Comparison of ENCODE assay signal across 19 cellular contexts in genomic region chr17:35016369-35016768, GRCh38. TPM values are rescaled to one million over a fixed set of nuclear protein-coding genes. Genes with fewer than 3 reads are reported as not detected.
DNase-seq lines count a peak whose midpoint lies in the region; ATAC-seq and TF ChIP-seq lines count a peak whose summit lies in the region.
"Had no signal": no experiment of that assay in that cellular context is flagged by ENCODE, and none has a peak within 500 bp of the region (broad histone marks: within the 10 kb centered on the region; RNA-seq: fewer than 3 reads in every experiment).

No MANE protein-coding gene starts in this region.

- H3K27me3 Mint-ChIP-seq in activated naive CD8-positive, alpha-beta T cell treated with anti-CD3 and anti-CD28 coated beads for 36 hours: no peaks in the 10 kb centered on the region
- no peaks in the 10 kb centered on the region for H3K27me3 Mint-ChIP-seq in activated naive CD8-positive, alpha-beta T cell treated with anti-CD3 and anti-CD28 coated beads, Interleukin-2, amount 50 U/mL, for 24 hours
- H3K27me3 Mint-ChIP-seq in activated T-helper 17 cell treated with anti-CD3 and anti-CD28 coated beads, Interleukin-2, amount 50 U/mL, for 72 hours: no peaks in the 10 kb centered on the region
- H3K27me3 Mint-ChIP-seq: CD4-positive, alpha-beta T cell had no signal

- H3K27me3 ChIP-seq in dorsolateral prefrontal cortex: no peaks in the 10 kb centered on the region
- H3K27me3 ChIP-seq: Peyer's patch had no signal

- H3K27ac ChIP-seq in dorsolateral prefrontal cortex (peak overlapping the region in 55 of 59 donors; percentile 9 to 100 (median 97)), temporal lobe (ENCODE audit: low read depth, low read length) (peak overlapping the region; percentile 99)
- H3K27ac ChIP-seq: Peyer's patch had no signal

- peaks cover 6% of the 10 kb centered on the region for H3K4me1 Mint-ChIP-seq in activated naive CD8-positive, alpha-beta T cell treated with anti-CD3 and anti-CD28 coated beads for 36 hours
- H3K4me1 Mint-ChIP-seq in activated naive CD8-positive, alpha-beta T cell treated with anti-CD3 and anti-CD28 coated beads, Interleukin-2, amount 50 U/mL, for 24 hours: peaks cover 11% of the 10 kb centered on the region
- H3K4me1 Mint-ChIP-seq in activated T-helper 17 cell treated with anti-CD3 and anti-CD28 coated beads, Interleukin-2, amount 50 U/mL, for 72 hours: peaks cover 13% of the 10 kb centered on the region

- intact Hi-C loops in dorsolateral prefrontal cortex (cut with DNase I): no loop called here

- no peak overlapping the region for H3K4me3 ChIP-seq in dorsolateral prefrontal cortex
- H3K4me3 ChIP-seq: Peyer's patch had no signal

- no peaks in the 10 kb centered on the region for H3K9me3 Mint-ChIP-seq in activated naive CD8-positive, alpha-beta T cell treated with anti-CD3 and anti-CD28 coated beads for 36 hours
- H3K9me3 Mint-ChIP-seq in activated naive CD8-positive, alpha-beta T cell treated with anti-CD3 and anti-CD28 coated beads, Interleukin-2, amount 50 U/mL, for 24 hours: no peaks in the 10 kb centered on the region
- no peaks in the 10 kb centered on the region for H3K9me3 Mint-ChIP-seq in activated T-helper 17 cell treated with anti-CD3 and anti-CD28 coated beads, Interleukin-2, amount 50 U/mL, for 72 hours
- H3K9me3 Mint-ChIP-seq: CD4-positive, alpha-beta T cell had no signal

- no peak for TF ChIP-seq CTCF in dorsolateral prefrontal cortex (IDR thresholded peaks at IDR 0.05 in 54 of 56, conservative IDR thresholded peaks at IDR 0.05 in 2 of 56; ENCODE audit: low read depth in 1 of 56, partially characterized antibody in 56 of 56)

- H3K36me3 Mint-ChIP-seq in activated naive CD8-positive, alpha-beta T cell treated with anti-CD3 and anti-CD28 coated beads for 36 hours: no peaks in the 10 kb centered on the region
- H3K36me3 Mint-ChIP-seq in activated naive CD8-positive, alpha-beta T cell treated with anti-CD3 and anti-CD28 coated beads, Interleukin-2, amount 50 U/mL, for 24 hours (ENCODE audit: low read depth): peaks cover 7% of the 10 kb centered on the region
- H3K36me3 Mint-ChIP-seq in activated T-helper 17 cell treated with anti-CD3 and anti-CD28 coated beads, Interleukin-2, amount 50 U/mL, for 72 hours (ENCODE audit: low read depth): peaks cover 98% of the 10 kb centered on the region

- no peak for ATAC-seq in activated naive CD8-positive, alpha-beta T cell treated with anti-CD3 and anti-CD28 coated beads, Interleukin-2, amount 50 U/mL, for 24 hours
- ATAC-seq in activated T-helper 17 cell treated with anti-CD3 and anti-CD28 coated beads, Interleukin-2, amount 50 U/mL, for 72 hours (replicated peaks): no peak
- ATAC-seq in HG03571 (IDR thresholded peaks at IDR 0.05; ENCODE audit: unreplicated experiment): no peak

- no peak overlapping the region for H3K4me3 Mint-ChIP-seq in activated naive CD8-positive, alpha-beta T cell treated with anti-CD3 and anti-CD28 coated beads for 36 hours
- no peak overlapping the region for H3K4me3 Mint-ChIP-seq in activated naive CD8-positive, alpha-beta T cell treated with anti-CD3 and anti-CD28 coated beads, Interleukin-2, amount 50 U/mL, for 24 hours
- H3K4me3 Mint-ChIP-seq in activated T-helper 17 cell treated with anti-CD3 and anti-CD28 coated beads, Interleukin-2, amount 50 U/mL, for 72 hours: no peak overlapping the region
- H3K4me3 Mint-ChIP-seq: CD4-positive, alpha-beta T cell had no signal

- no peak for DNase-seq in activated naive CD8-positive, alpha-beta T cell treated with anti-CD3 and anti-CD28 coated beads for 36 hours
- no peak for DNase-seq in activated naive CD8-positive, alpha-beta T cell treated with anti-CD3 and anti-CD28 coated beads, Interleukin-2, amount 50 U/mL, for 24 hours
- DNase-seq in dorsolateral prefrontal cortex (no peak), dermis blood vessel endothelial cell (no peak)
- DNase-seq: Caco-2; CD4-positive, alpha-beta T cell; DND-41; H7; Kasumi-1; NCI-H1694; NCI-H2081; NCI-H2171; NCI-H345; NCI-H524 treated with DMSO at 0.1 percent for 48 hours; NCI-H82; Peyer's patch had no signal

- peak overlapping the region; percentile 40 for H3K27ac Mint-ChIP-seq in activated naive CD8-positive, alpha-beta T cell treated with anti-CD3 and anti-CD28 coated beads for 36 hours
- H3K27ac Mint-ChIP-seq in activated naive CD8-positive, alpha-beta T cell treated with anti-CD3 and anti-CD28 coated beads, Interleukin-2, amount 50 U/mL, for 24 hours: no peak overlapping the region
- peak overlapping the region; percentile 53 for H3K27ac Mint-ChIP-seq in activated T-helper 17 cell treated with anti-CD3 and anti-CD28 coated beads, Interleukin-2, amount 50 U/mL, for 72 hours
- H3K27ac Mint-ChIP-seq: CD4-positive, alpha-beta T cell had no signal

RNA-seq across cellular contexts. Expression of gene LIG3, which starts 36.1 kb away (rescaled TPM):
- total RNA-seq in activated naive CD8-positive, alpha-beta T cell treated with anti-CD3 and anti-CD28 coated beads for 36 hours: 10 to 100 TPM; 43.5 to 45.7 TPM
- total RNA-seq in activated T-helper 17 cell treated with anti-CD3 and anti-CD28 coated beads, Interleukin-2, amount 50 U/mL, for 72 hours: 10 to 100 TPM; 52.9 to 54.3 TPM
- total RNA-seq in dorsolateral prefrontal cortex (10 to 100 TPM; 30.3 to 62.9 (median 43.1) TPM), temporal lobe (30.5 TPM), dermis blood vessel endothelial cell (23.1 and 37.8 TPM in 2 replicates)

RNA-seq across cellular contexts. Expression of gene RFFL, which starts 47.1 kb away (rescaled TPM):
- total RNA-seq in activated naive CD8-positive, alpha-beta T cell treated with anti-CD3 and anti-CD28 coated beads for 36 hours: 10 to 100 TPM in 1 of 2 experiments, 1 to 10 TPM in 1; 9.6 to 10.3 TPM
- total RNA-seq in activated T-helper 17 cell treated with anti-CD3 and anti-CD28 coated beads, Interleukin-2, amount 50 U/mL, for 72 hours: 10 to 100 TPM; 32.9 to 51.1 TPM
- 100 to 1,000 TPM in 3 of 120 experiments, 10 to 100 TPM in 117; 18.0 to 137 (median 45.5) TPM for total RNA-seq in dorsolateral prefrontal cortex
- 7.1 TPM for total RNA-seq in temporal lobe
- total RNA-seq in dermis blood vessel endothelial cell: 7.0 and 8.1 TPM in 2 replicates

RNA-seq across cellular contexts. Expression of gene ZNF830, which starts 55.0 kb away (rescaled TPM):
- 10 to 100 TPM; 18.9 to 21.6 TPM for total RNA-seq in activated naive CD8-positive, alpha-beta T cell treated with anti-CD3 and anti-CD28 coated beads for 36 hours
- 10 to 100 TPM; 20.1 to 23.2 TPM for total RNA-seq in activated T-helper 17 cell treated with anti-CD3 and anti-CD28 coated beads, Interleukin-2, amount 50 U/mL, for 72 hours
- total RNA-seq in dorsolateral prefrontal cortex (10 to 100 TPM in 119 of 120 experiments, 1 to 10 TPM in 1; 9.3 to 22.0 (median 15.2) TPM), temporal lobe (17.2 TPM), dermis blood vessel endothelial cell (15.0 and 17.5 TPM in 2 replicates)

RNA-seq across cellular contexts. Expression of gene CCT6B, which starts 55.1 kb away (rescaled TPM):
- total RNA-seq in activated naive CD8-positive, alpha-beta T cell treated with anti-CD3 and anti-CD28 coated beads for 36 hours: 1 to 10 TPM; 1.8 to 1.9 TPM
- total RNA-seq in activated T-helper 17 cell treated with anti-CD3 and anti-CD28 coated beads, Interleukin-2, amount 50 U/mL, for 72 hours: 1 to 10 TPM in 1 of 2 donors, under 1 TPM in 1; 0.76 to 1.7 TPM
- 1 to 10 TPM; 1.3 to 9.3 (median 4.1) TPM for total RNA-seq in dorsolateral prefrontal cortex
- 1.7 TPM for total RNA-seq in temporal lobe
- 0.28 and 1.4 TPM in 2 replicates for total RNA-seq in dermis blood vessel endothelial cell
